Comparison of ENCODE assay signal across 12 cellular contexts in the genomic region with DNA sequence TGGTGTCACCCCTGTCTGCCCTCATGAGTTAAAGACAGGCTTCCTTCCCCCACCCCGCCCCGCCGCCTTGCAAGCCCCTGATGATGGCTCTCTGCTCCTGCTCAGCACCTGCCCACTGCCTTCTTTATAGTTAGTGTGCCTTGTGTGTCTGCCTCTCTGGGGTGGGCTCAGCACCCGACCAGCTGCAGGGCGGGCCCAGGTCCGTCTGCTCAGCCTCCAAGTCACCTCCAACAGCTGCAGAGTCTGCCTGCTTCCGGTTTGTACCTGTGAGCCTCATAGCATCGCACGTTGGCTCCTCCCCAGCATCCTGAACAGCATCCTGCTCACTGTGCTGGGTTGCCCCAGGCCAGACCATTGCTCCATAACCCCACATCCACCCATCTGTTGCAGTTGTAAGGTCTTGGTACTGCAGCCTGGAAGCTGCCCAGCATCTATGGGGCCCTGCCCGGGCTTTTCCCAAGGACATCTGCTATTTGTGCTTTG. TPM values are rescaled to one million over a fixed set of nuclear protein-coding genes. Genes with fewer than 3 reads are reported as not detected.
A peak's percentile ranks its signal among the peaks of the same experiment; 100 is the strongest.
DNase-seq lines count a peak whose midpoint lies in the region; ATAC-seq, FAIRE-seq and TF ChIP-seq lines count a peak whose summit lies in the region.
"Had no signal": no experiment of that assay in that cellular context is flagged by ENCODE, and none has a peak within 500 bp of the region (broad histone marks: within the 10 kb centered on the region; RNA-seq: fewer than 3 reads in every experiment).

No MANE protein-coding gene starts in this region.

- H3K27ac Mint-ChIP-seq in CD4-positive, alpha-beta T cell, result peak overlapping the region; percentile 63
- no peak overlapping the region for H3K27ac Mint-ChIP-seq in activated CD8-positive, alpha-beta T cell treated with anti-CD3 and anti-CD28 coated beads for 36 hours
- H3K27ac Mint-ChIP-seq in naive thymus-derived CD8-positive, alpha-beta T cell, result peak overlapping the region in 9 of 10 donors; percentile 72 to 94 (median 90)

- intact Hi-C loops in CD4-positive, alpha-beta T cell (cut with DNase I, micrococcal nuclease), result loop anchor here in 1 of 2 experiments (5.0 kb wide), 1 partner anchor 1366 kb away; a partner anchor contains a TSS
- intact Hi-C loops in activated CD8-positive, alpha-beta T cell treated with anti-CD3 and anti-CD28 coated beads for 36 hours (cut with micrococcal nuclease), result no loop called here

- CTCF ChIA-PET in CD4-positive, alpha-beta T cell (lab: Charles Lee), result interaction anchor here (1.5 kb wide), 1 partner anchor 72 kb away, joined by 12 read pairs; no protein-coding TSS in a partner anchor
- CTCF ChIA-PET in activated CD8-positive, alpha-beta T cell treated with anti-CD3 and anti-CD28 coated beads for 36 hours (lab: Charles Lee), result interaction anchor here (0.6 to 9.1 kb wide), 9 partner anchors 9 to 269 kb away, joined by 3 to 143 read pairs (median 3); no protein-coding TSS in a partner anchor

- peak; percentile 62 for FAIRE-seq in GM12891 (lab: Jason Lieb, UNC)
- no peak for FAIRE-seq in D721Med (lab: Jason Lieb, UNC)
- FAIRE-seq: colon had no signal

- no peaks in the 10 kb centered on the region for H3K9me3 ChIP-seq in CD4-positive, alpha-beta T cell (ENCODE audit: control insufficient read depth, low read length)

- no peak overlapping the region for H3K27ac ChIP-seq in CD4-positive, alpha-beta T cell (ENCODE audit: low read depth, low read length)

- TF ChIP-seq CTCF in CD4-positive, alpha-beta T cell (IDR thresholded peaks at IDR 0.05), result no peak
- no peak for TF ChIP-seq CTCF in activated CD8-positive, alpha-beta T cell treated with anti-CD3 and anti-CD28 coated beads for 36 hours (IDR thresholded peaks at IDR 0.05)
- no peak for TF ChIP-seq CTCF in D721Med (IDR thresholded peaks at IDR 0.05; ENCODE audit: insufficient read depth, missing control alignments)

- H3K4me3 Mint-ChIP-seq in CD4-positive, alpha-beta T cell, result no peak overlapping the region
- no peak overlapping the region for H3K4me3 Mint-ChIP-seq in activated CD8-positive, alpha-beta T cell treated with anti-CD3 and anti-CD28 coated beads for 36 hours
- H3K4me3 Mint-ChIP-seq in naive thymus-derived CD8-positive, alpha-beta T cell, result peak overlapping the region in 6 of 10 donors; percentile 27 to 70 (median 54)

- peaks cover 39% of the 10 kb centered on the region for H3K4me1 Mint-ChIP-seq in CD4-positive, alpha-beta T cell (ENCODE audit: low read depth)
- peaks cover 33% of the 10 kb centered on the region for H3K4me1 Mint-ChIP-seq in activated CD8-positive, alpha-beta T cell treated with anti-CD3 and anti-CD28 coated beads for 36 hours (ENCODE audit: low read depth)
- H3K4me1 Mint-ChIP-seq in naive thymus-derived CD8-positive, alpha-beta T cell, result peaks cover 19 to 47% (median 42%) of the 10 kb centered on the region in 4 donors

- no peaks in the 10 kb centered on the region for H3K27me3 ChIP-seq in CD4-positive, alpha-beta T cell (ENCODE audit: control insufficient read depth, insufficient read depth, low read length)

- POLR2A ChIA-PET in CD4-positive, alpha-beta T cell (lab: Charles Lee), result interaction anchor here (1.1 to 1.7 kb wide), 2 partner anchors 269 to 683 kb away, joined by 3 to 9 read pairs; no protein-coding TSS in a partner anchor
- POLR2A ChIA-PET in activated CD8-positive, alpha-beta T cell treated with anti-CD3 and anti-CD28 coated beads for 36 hours (lab: Charles Lee), result no interaction called here
- POLR2A ChIA-PET in naive thymus-derived CD8-positive, alpha-beta T cell (lab: Charles Lee), result no interaction called here

- H3K27me3 Mint-ChIP-seq in CD4-positive, alpha-beta T cell, result no peaks in the 10 kb centered on the region
- H3K27me3 Mint-ChIP-seq in activated CD8-positive, alpha-beta T cell treated with anti-CD3 and anti-CD28 coated beads for 36 hours, result no peaks in the 10 kb centered on the region
- H3K27me3 Mint-ChIP-seq in naive thymus-derived CD8-positive, alpha-beta T cell, result no peaks in the 10 kb centered on the region

- H3K36me3 Mint-ChIP-seq in CD4-positive, alpha-beta T cell (ENCODE audit: low read depth), result no peaks in the 10 kb centered on the region
- H3K36me3 Mint-ChIP-seq in activated CD8-positive, alpha-beta T cell treated with anti-CD3 and anti-CD28 coated beads for 36 hours (ENCODE audit: low read depth), result peaks cover 2% of the 10 kb centered on the region
- H3K36me3 Mint-ChIP-seq in naive thymus-derived CD8-positive, alpha-beta T cell, result peaks cover 0 to 2% (median 0%) of the 10 kb centered on the region in 3 donors

- peak; percentile 49 for ATAC-seq in CD4-positive, alpha-beta T cell (ENCODE audit: poor library complexity)
- no peak for ATAC-seq in activated CD8-positive, alpha-beta T cell treated with anti-CD3 and anti-CD28 coated beads for 36 hours
- peak in 1 of 2 donors; percentile 46 for ATAC-seq in naive thymus-derived CD8-positive, alpha-beta T cell
- no peak for ATAC-seq in HG03095 (IDR thresholded peaks at IDR 0.05; ENCODE audit: unreplicated experiment)

- no peak for TF ChIP-seq POLR2A in GM12891 (IDR thresholded peaks at IDR 0.05; ENCODE audit: low read depth, low read length)

- DNase-seq in CD4-positive, alpha-beta T cell, result peak in 6 of 10 experiments; percentile 12 to 34 (median 22)
- DNase-seq in GM12891 (ENCODE audit: insufficient read length, low spot score) (no peak), UCSD-AML1 (lab: John Stamatoyannopoulos, UW; ENCODE audit: unreplicated experiment) (no peak), D721Med (ENCODE audit: insufficient read length, low spot score) (no peak)
- DNase-seq in activated CD8-positive, alpha-beta T cell treated with anti-CD3 and anti-CD28 coated beads for 36 hours, result peak; percentile 31
- peak in 5 of 10 donors; percentile 21 to 48 (median 36) for DNase-seq in naive thymus-derived CD8-positive, alpha-beta T cell
- DNase-seq: activated T-cell treated with anti-CD3 and anti-CD28 coated beads, Interleukin-2, amount 50 U/mL, for 48 hours; GF-D8; stimulated activated CD4-positive, alpha-beta T cell treated with anti-CD3 and anti-CD28 coated beads, Interleukin-12 subunit alpha, Interleukin-12 subunit beta, amount 100 ng/mL, for 4 hours; SW 1271 had no signal

- H3K9me3 Mint-ChIP-seq in CD4-positive, alpha-beta T cell, result no peaks in the 10 kb centered on the region
- no peaks in the 10 kb centered on the region for H3K9me3 Mint-ChIP-seq in activated CD8-positive, alpha-beta T cell treated with anti-CD3 and anti-CD28 coated beads for 36 hours
- no peaks in the 10 kb centered on the region for H3K9me3 Mint-ChIP-seq in naive thymus-derived CD8-positive, alpha-beta T cell

TF ChIP-seq in GM12891, 5 proteins besides CTCF, POLR2A, EP300 and RAD21:
- TF ChIP-seq POU2F2 (IDR thresholded peaks at IDR 0.05; ENCODE audit: low read depth, low read length), result no peak

RNA-seq across cellular contexts. Expression of a gene that starts 3.5 kb away (rescaled TPM):
- total RNA-seq in CD4-positive, alpha-beta T cell, result 10 to 100 TPM in 1 of 2 experiments, 1 to 10 TPM in 1; 8.4 to 11.8 TPM
- polyA plus RNA-seq in GM12891 (2012; ENCODE audit: low read depth, missing spikeins), result 1.1 TPM
- total RNA-seq in activated CD8-positive, alpha-beta T cell treated with anti-CD3 and anti-CD28 coated beads for 36 hours, result 1 to 10 TPM; 3.4 to 4.2 TPM
- 1 to 10 TPM; 9.1 to 9.6 TPM for total RNA-seq in naive thymus-derived CD8-positive, alpha-beta T cell
- under 1 TPM in 2 of 3 donors, not detected in 1; 0.30 to 0.68 TPM for polyA plus RNA-seq in naive thymus-derived CD8-positive, alpha-beta T cell

RNA-seq across cellular contexts. Expression of a gene that starts 7.3 kb away (rescaled TPM):
- total RNA-seq in CD4-positive, alpha-beta T cell, result 10 to 100 TPM in 1 of 2 experiments, 1 to 10 TPM in 1; 10.0 to 11.1 TPM
- 17.6 TPM for polyA plus RNA-seq in GM12891 (2012; ENCODE audit: low read depth, missing spikeins)
- total RNA-seq in activated CD8-positive, alpha-beta T cell treated with anti-CD3 and anti-CD28 coated beads for 36 hours, result 10 to 100 TPM in 1 of 2 experiments, 1 to 10 TPM in 1; 7.6 to 10.4 TPM
- total RNA-seq in naive thymus-derived CD8-positive, alpha-beta T cell, result 10 to 100 TPM; 13.6 to 15.6 TPM
- polyA plus RNA-seq in naive thymus-derived CD8-positive, alpha-beta T cell, result 10 to 100 TPM; 15.0 to 27.1 (median 17.6) TPM

Comparison
In these comparisons a context has a peak if more than half of its experiments do, and no peak if none do; other contexts are left out.
1. DNase-seq: peak in CD4-positive, alpha-beta T cell (6 of 10) and activated CD8-positive, alpha-beta T cell treated with anti-CD3 and anti-CD28 coated beads for 36 hours (single experiment); none in GM12891 (single experiment), UCSD-AML1 (single experiment) and D721Med (single experiment).
2. H3K4me3 Mint-ChIP-seq: peak in naive thymus-derived CD8-positive, alpha-beta T cell (6 of 10); none in CD4-positive, alpha-beta T cell (single experiment) and activated CD8-positive, alpha-beta T cell treated with anti-CD3 and anti-CD28 coated beads for 36 hours (single experiment).